ENCODE assay signal across 20 cellular contexts in the genomic region with DNA sequence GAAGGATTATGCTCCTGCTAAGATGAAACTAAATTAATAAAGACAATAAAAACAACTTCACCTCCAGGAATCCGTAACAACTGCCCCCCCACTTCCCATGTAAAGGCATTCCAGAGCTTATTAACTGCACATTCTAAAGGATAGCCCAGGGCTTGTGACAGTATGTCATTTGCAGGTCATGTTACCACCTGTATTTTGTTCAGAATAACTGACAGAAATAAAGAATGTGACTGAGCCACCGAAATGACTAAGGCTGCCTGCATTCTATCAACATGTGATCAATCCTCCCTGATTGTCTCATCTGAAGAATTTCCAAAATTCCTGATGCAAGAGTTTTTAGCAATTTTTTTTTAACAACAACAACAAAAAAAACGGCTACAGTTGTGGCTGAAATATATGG.
DNase-seq lines count a peak whose midpoint lies in the region; ATAC-seq and TF ChIP-seq lines count a peak whose summit lies in the region.
"Had no signal": no experiment of that assay in that cellular context is flagged by ENCODE, and none has a peak within 500 bp of the region (broad histone marks: within the 10 kb centered on the region; RNA-seq: fewer than 3 reads in every experiment).

No MANE protein-coding gene starts in this region.

- H3K9ac ChIP-seq in PC-3 (ENCODE audit: low read length) (no peak overlapping the region), mesendoderm (ENCODE audit: low read length) (no peak overlapping the region)
- H3K9ac ChIP-seq: parathyroid adenoma had no signal

- no peaks in the 10 kb centered on the region for H3K79me2 ChIP-seq in PC-3 (ENCODE audit: low read length)
- H3K79me2 ChIP-seq in mesendoderm (ENCODE audit: control insufficient read depth, insufficient read depth, low read length): no peaks in the 10 kb centered on the region
- H3K79me2 ChIP-seq: parathyroid adenoma had no signal

- H2BK15ac ChIP-seq in mesendoderm (replicated peaks; ENCODE audit: low read depth): no peak overlapping the region

- H3K23ac ChIP-seq in mesendoderm (ENCODE audit: low read length): no peak overlapping the region

- CTCF ChIA-PET in PC-3 (lab: Charles Lee): no interaction called here

- BruUV-seq in PC-3 (replicated peaks; lab: Mats Ljungman, UMichigan): no TSS peak

- H3K18ac ChIP-seq in mesendoderm (ENCODE audit: low read length): no peak overlapping the region

- WGBS in mesendoderm (ENCODE audit: extremely low coverage, insufficient coverage, low lambda C conversion rate): no CpG with 5 or more reads among the region's 3 CpGs

- peaks cover 17% of the 10 kb centered on the region for H3K4me1 ChIP-seq in PC-3 (ENCODE audit: insufficient read depth, low read length)
- H3K4me1 ChIP-seq in mesendoderm (ENCODE audit: control insufficient read depth, low read depth, low read length): no peaks in the 10 kb centered on the region
- H3K4me1 ChIP-seq: parathyroid adenoma had no signal

- H4K8ac ChIP-seq in mesendoderm (ENCODE audit: low read depth, low read length): no peak overlapping the region

- H4K20me1 ChIP-seq in PC-3 (ENCODE audit: low read length): no peaks in the 10 kb centered on the region

- no peaks in the 10 kb centered on the region for H3K9me2 ChIP-seq in PC-3 (replicated peaks; ENCODE audit: low read length)

- DNase-seq in GM03348 (ENCODE audit: low spot score): peak; percentile 64
- peak; percentile 76 for DNase-seq in PC-3
- peak; percentile 52 for DNase-seq in fibroblast of mammary gland (ENCODE audit: low read depth)
- peak; percentile 72 for DNase-seq in retinal pigment epithelial cell (ENCODE audit: low read depth)
- DNase-seq in NCI-H1417 (lab: John Stamatoyannopoulos, UW): no peak
- DNase-seq in glomerular visceral epithelial cell (ENCODE audit: extremely low spot score): no peak
- no peak for DNase-seq in mesendoderm
- DNase-seq: amygdala; CD4-positive, alpha-beta T cell; effector CD8-positive, alpha-beta T cell; natural killer cell; NCI-H1105 treated with DMSO at 0.1 percent for 48 hours; NCI-H526; SIG-M5; stimulated activated CD4-positive, alpha-beta T cell treated with anti-CD3 and anti-CD28 coated beads, Interleukin-4, amount 100 ng/mL, for 1 hour; stomach had no signal

- TF ChIP-seq CTCF in PC-3 (conservative IDR thresholded peaks at IDR 0.05; ENCODE audit: low read depth, low read length): no peak
- no peak for TF ChIP-seq CTCF in fibroblast of mammary gland (conservative IDR thresholded peaks at IDR 0.05; ENCODE audit: control insufficient read depth, insufficient read depth, low read depth, low read length)
- no peak for TF ChIP-seq CTCF in retinal pigment epithelial cell (conservative IDR thresholded peaks at IDR 0.05; ENCODE audit: low read depth, low read length)

- H3K9me3 ChIP-seq in PC-3 (ENCODE audit: low read length): no peaks in the 10 kb centered on the region
- H3K9me3 ChIP-seq: stomach, vagina had no signal

- H3K36me3 ChIP-seq in PC-3 (ENCODE audit: low read depth, low read length) (no peaks in the 10 kb centered on the region), mesendoderm (ENCODE audit: control insufficient read depth, insufficient read depth, low read length) (no peaks in the 10 kb centered on the region)
- H3K36me3 ChIP-seq: stomach, vagina had no signal

- H2AK5ac ChIP-seq in mesendoderm (ENCODE audit: low read length): no peak overlapping the region

- H2AFZ ChIP-seq in PC-3 (ENCODE audit: low read length): no peak overlapping the region
- H2AFZ ChIP-seq: parathyroid adenoma had no signal

- H3K4me2 ChIP-seq in PC-3 (ENCODE audit: low read length) (peak overlapping the region; percentile 61), mesendoderm (ENCODE audit: low read length) (no peak overlapping the region)

- no peaks in the 10 kb centered on the region for H3F3A ChIP-seq in PC-3 (ENCODE audit: low read length, unreplicated experiment)

- peak overlapping the region; percentile 27 for H3K27ac ChIP-seq in PC-3 (ENCODE audit: low read length)
- no peak overlapping the region for H3K27ac ChIP-seq in mesendoderm (ENCODE audit: low read depth, low read length)
- H3K27ac ChIP-seq: parathyroid adenoma, stomach, vagina, VCaP had no signal

- no peak overlapping the region for H2BK120ac ChIP-seq in mesendoderm (ENCODE audit: low read depth, low read length)

- ATAC-seq in PC-3 (peak; percentile 81), HG02981 (IDR thresholded peaks at IDR 0.05; ENCODE audit: unreplicated experiment) (no peak)

- H3K4ac ChIP-seq in mesendoderm (ENCODE audit: low read depth, low read length): no peak overlapping the region

- no peak overlapping the region for H2BK5ac ChIP-seq in mesendoderm (ENCODE audit: low read length)

- H4K5ac ChIP-seq in mesendoderm (ENCODE audit: low read length): no peak overlapping the region

- POLR2A ChIA-PET in PC-3 (lab: Charles Lee; ENCODE audit: unreplicated experiment): no interaction called here

- H3K56ac ChIP-seq in mesendoderm (ENCODE audit: low read length): no peak overlapping the region

- no peaks in the 10 kb centered on the region for H3K27me3 ChIP-seq in PC-3 (ENCODE audit: low read length)
- no peaks in the 10 kb centered on the region for H3K27me3 ChIP-seq in mesendoderm (ENCODE audit: insufficient read depth, low read length, poor library complexity)
- H3K27me3 ChIP-seq: stomach, vagina had no signal

- H3K79me1 ChIP-seq in mesendoderm (ENCODE audit: low read length): no peaks in the 10 kb centered on the region

- H3K4me3 ChIP-seq in PC-3 (ENCODE audit: low read length) (no peak overlapping the region), fibroblast of mammary gland (ENCODE audit: control insufficient read depth, low read depth, low read length) (no peak overlapping the region), retinal pigment epithelial cell (ENCODE audit: low read length) (no peak overlapping the region), mesendoderm (ENCODE audit: low read length) (no peak overlapping the region)
- H3K4me3 ChIP-seq: stomach, vagina had no signal

- intact Hi-C loops in PC-3 (cut with micrococcal nuclease): no loop called here

Comparison
In these comparisons a context has a peak if more than half of its experiments do, and no peak if none do; other contexts are left out.
1. DNase-seq: peak in GM03348 (single experiment), PC-3 (single experiment), fibroblast of mammary gland (single experiment) and retinal pigment epithelial cell (single experiment); none in NCI-H1417 (0 of 3), glomerular visceral epithelial cell (single experiment) and mesendoderm (single experiment).